In the genomic region with DNA sequence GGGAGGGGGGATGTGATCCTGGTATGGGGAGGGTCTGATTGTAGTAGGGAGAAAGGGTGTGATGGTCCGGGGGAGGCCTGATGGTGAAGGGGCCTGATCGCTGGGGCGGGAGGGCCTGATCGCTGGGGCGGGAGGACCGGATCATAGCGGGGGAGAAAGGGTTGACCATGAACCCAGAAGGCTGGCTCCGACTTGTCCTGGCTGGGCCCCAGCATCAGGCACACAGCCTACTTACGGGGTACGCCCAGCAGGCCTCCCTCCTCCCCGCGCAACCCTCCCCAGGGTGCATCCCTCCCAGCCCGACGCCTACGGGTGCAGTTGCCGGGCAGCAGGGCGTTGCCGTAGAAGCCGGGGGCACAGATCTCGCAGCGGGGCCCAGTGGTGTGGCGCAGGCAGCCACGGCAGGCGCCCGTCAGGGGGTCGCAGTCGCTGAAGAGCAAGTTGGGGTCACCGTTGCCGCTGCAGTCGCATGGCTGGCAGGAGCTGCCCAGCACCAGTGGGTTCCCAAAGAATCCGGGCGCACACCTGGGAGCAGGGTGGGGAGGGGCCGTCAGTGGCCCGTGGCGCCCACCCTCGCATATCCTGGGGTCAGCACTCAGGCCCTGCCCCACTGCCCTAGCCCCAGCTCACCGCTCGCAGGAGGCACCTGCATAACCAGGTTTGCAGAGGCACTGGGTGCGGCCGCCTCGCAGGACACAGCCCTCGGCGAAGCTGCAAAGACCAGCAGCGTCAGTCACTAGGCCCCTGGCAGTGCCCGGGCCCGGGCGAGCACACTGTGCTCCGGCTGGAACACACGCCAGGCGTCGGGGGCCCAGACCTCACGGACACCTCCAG, we compare ENCODE assay signal across 19 cellular contexts. TPM values are rescaled to one million over a fixed set of nuclear protein-coding genes. Genes with fewer than 3 reads are reported as not detected.
DNase-seq lines count a peak whose midpoint lies in the region; ATAC-seq, FAIRE-seq and TF ChIP-seq lines count a peak whose summit lies in the region.
"Had no signal": no experiment of that assay in that cellular context is flagged by ENCODE, and none has a peak within 500 bp of the region (broad histone marks: within the 10 kb centered on the region; RNA-seq: fewer than 3 reads in every experiment).

No MANE protein-coding gene starts in this region.

- H3K27me3 ChIP-seq in HepG2 (ENCODE audit: control insufficient read depth in 1 of 2, insufficient read depth in 2 of 2, low read length in 2 of 2) (no peaks in the 10 kb centered on the region), right lobe of liver (no peaks in the 10 kb centered on the region), RWPE2 (ENCODE audit: insufficient read depth, poor library complexity, severe bottlenecking) (no peaks in the 10 kb centered on the region), testis (no peaks in the 10 kb centered on the region)

- POLR2A ChIA-PET in HepG2 (lab: Yijun Ruan, JAX) = no interaction called here

- H3K27ac ChIP-seq in HepG2 (ENCODE audit: extremely low read length, insufficient read depth, low read length) (no peak overlapping the region), right lobe of liver (no peak overlapping the region), RWPE2 (ENCODE audit: poor library complexity, severe bottlenecking) (no peak overlapping the region), testis (no peak overlapping the region)

- intact Hi-C loops in HepG2 (cut with micrococcal nuclease; ENCODE audit: unreplicated experiment) (no loop called here), right lobe of liver (cut with DNase I) (no loop called here), testis (cut with DNase I; ENCODE audit: low total_unique reads) (no loop called here)

- no TSS peak for BruUV-seq in HepG2 (replicated peaks; lab: Mats Ljungman, UMichigan)

- DNase-seq in HepG2 (ENCODE audit: low spot score) = no peak
- DNase-seq in right lobe of liver = no peak
- DNase-seq in RWPE2 (ENCODE audit: low spot score) = peak; percentile 91
- peak; percentile 52 for DNase-seq in testis
- DNase-seq in activated CD4-positive, alpha-beta T cell treated with anti-CD3 and anti-CD28 coated beads for 1 hour = no peak
- no peak for DNase-seq in LoVo (ENCODE audit: low spot score)
- DNase-seq: C1 segment of cervical spinal cord, Calu3, COR-L47, DMS53, DMS79 treated with DMSO at 0.1 percent for 48 hours, GF-D8, GOT3, HFFc6 had no signal

- 95% methylated on average over 51 of the region's 52 CpGs for WGBS in HepG2 (ENCODE audit: low lambda C conversion rate)
- 91% methylated on average over 6 of the region's 52 CpGs for WGBS in right lobe of liver (ENCODE audit: insufficient coverage, low coverage, low lambda C conversion rate, missing lambda C conversion rate)
- 52 to 71% methylated on average over 12 to 52 of the region's 52 CpGs for WGBS in testis, 2 donors

- no peak overlapping the region for H3K4me2 ChIP-seq in HepG2 (ENCODE audit: low read depth, low read length)

- peaks cover 4% of the 10 kb centered on the region; the same call in 1 of the 2 replicates for H4K20me1 ChIP-seq in HepG2 (ENCODE audit: insufficient read depth, low read length)

- TF ChIP-seq CTCF in HepG2 (CRISPR knock-in tag; IDR thresholded peaks at IDR 0.05) (no peak), right lobe of liver (IDR thresholded peaks at IDR 0.05) (no peak), RWPE2 (IDR thresholded peaks at IDR 0.05; ENCODE audit: poor library complexity, severe bottlenecking) (no peak), testis (IDR thresholded peaks at IDR 0.05) (no peak)

- no peaks in the 10 kb centered on the region for H3K9me3 ChIP-seq in HepG2 (ENCODE audit: low read length)
- H3K9me3 ChIP-seq in right lobe of liver = no peaks in the 10 kb centered on the region
- no peaks in the 10 kb centered on the region for H3K9me3 ChIP-seq in RWPE2 (ENCODE audit: severe bottlenecking)
- no peaks in the 10 kb centered on the region for H3K9me3 ChIP-seq in testis
- H3K9me3 ChIP-seq: HAP-1 had no signal

- no peak for FAIRE-seq in HepG2 (lab: Jason Lieb, UNC)
- FAIRE-seq: GM12891, GM18507, H54 had no signal

- no peak overlapping the region for H2AFZ ChIP-seq in HepG2 (ENCODE audit: low read length)

- TF ChIP-seq POLR2A in HepG2 (IDR thresholded peaks at IDR 0.05; ENCODE audit: insufficient read depth in 1 of 2, low read depth in 2 of 2, low read length in 2 of 2) = no peak
- no peak for TF ChIP-seq POLR2A in right lobe of liver (IDR thresholded peaks at IDR 0.05)
- no peak for TF ChIP-seq POLR2A in testis (IDR thresholded peaks at IDR 0.05)

- ATAC-seq in HepG2 = no peak
- ATAC-seq in right lobe of liver = no peak
- no peak for ATAC-seq in RWPE2 (ENCODE audit: low read depth)

- peaks cover 48 to 78% of the 10 kb centered on the region in 2 experiments for H3K36me3 ChIP-seq in HepG2 (replicated peaks in 1 of 2; ENCODE audit: control insufficient read depth in 1 of 2, insufficient read depth in 2 of 2, low read length in 2 of 2)
- peaks cover 0 to 11% (median 4%) of the 10 kb centered on the region in 4 donors for H3K36me3 ChIP-seq in right lobe of liver
- H3K36me3 ChIP-seq in RWPE2 (ENCODE audit: low read depth) = peaks cover 92% of the 10 kb centered on the region
- H3K36me3 ChIP-seq in testis (ENCODE audit: low read depth, missing control alignments) = no peaks in the 10 kb centered on the region

- no peak overlapping the region for H3K9ac ChIP-seq in HepG2 (ENCODE audit: insufficient read depth, low read depth, low read length)

- CTCF ChIA-PET in HepG2 (lab: Yijun Ruan, JAX; ENCODE audit: low intra/inter-chr PET ratio, low total read pairs) = no interaction called here

- TF ChIP-seq EP300 in HepG2 (IDR thresholded peaks at IDR 0.05; ENCODE audit: low read depth in 2 of 2, low read length in 2 of 2) (no peak), HepG2 (CRISPR knock-in tag; IDR thresholded peaks at IDR 0.05; ENCODE audit: borderline replicate concordance) (no peak)

- TF ChIP-seq RAD21 in HepG2 (CRISPR knock-in tag; IDR thresholded peaks at IDR 0.05) = no peak

- H3K4me3 ChIP-seq in HepG2 (replicated peaks in 1 of 3; ENCODE audit: insufficient read depth in 1 of 3, low read depth in 2 of 3, low read length in 3 of 3) = no peak overlapping the region
- no peak overlapping the region for H3K4me3 ChIP-seq in right lobe of liver
- no peak overlapping the region for H3K4me3 ChIP-seq in RWPE2 (ENCODE audit: severe bottlenecking)
- H3K4me3 ChIP-seq in testis = no peak overlapping the region
- H3K4me3 ChIP-seq: HAP-1 had no signal

- in situ Hi-C loops in HepG2 (cut with HindIII; ENCODE audit: extremely low pct_ligation_motif_present, low pct_unique_long_range_greater_than_20kb) = no loop called here

- no peaks in the 10 kb centered on the region for H3K4me1 ChIP-seq in HepG2 (ENCODE audit: insufficient read depth, low read length)
- peaks cover 0 to 8% (median 0%) of the 10 kb centered on the region in 4 donors for H3K4me1 ChIP-seq in right lobe of liver
- H3K4me1 ChIP-seq in RWPE2 (ENCODE audit: insufficient read depth, poor library complexity, severe bottlenecking) = no peaks in the 10 kb centered on the region
- H3K4me1 ChIP-seq in testis = peaks cover 31% of the 10 kb centered on the region
- H3K4me1 ChIP-seq: HAP-1 had no signal

- no peaks in the 10 kb centered on the region for H3K79me2 ChIP-seq in HepG2 (ENCODE audit: insufficient read depth, low read length)

RNA-seq across cellular contexts. Expression of gene ADRM1, which starts 20.6 kb away (rescaled TPM):
- 143 and 154 TPM in 2 replicates for total RNA-seq in HepG2 (2016; rRNA removed; fragmentation: Illumina TruSeq; extraction: Trizol)
- 51.6 and 53.2 TPM in 2 replicates for total RNA-seq in HepG2 (2016; cell fraction: cytosol; rRNA removed; fragmentation: Illumina TruSeq; extraction: Trizol; ENCODE audit: low read depth)
- total RNA-seq in HepG2 (2016; cell fraction: insoluble cytoplasmic fraction; rRNA removed; fragmentation: Illumina TruSeq; extraction: Trizol) = 149 and 159 TPM in 2 replicates
- 59.3 and 62.8 TPM in 2 replicates for total RNA-seq in HepG2 (2016; cell fraction: membrane; rRNA removed; fragmentation: Illumina TruSeq; extraction: Trizol)
- total RNA-seq in HepG2 (2016; cell fraction: nucleus; rRNA removed; fragmentation: Illumina TruSeq; extraction: Trizol) = 76.2 and 86.5 TPM in 2 replicates
- polyA plus RNA-seq in HepG2 (2011; rRNA removed) = 92.9 and 106 TPM in 2 replicates
- polyA plus RNA-seq in HepG2 (2011; cell fraction: cytosol; rRNA removed) = 90.4 and 144 TPM in 2 replicates
- 158 and 185 TPM in 2 replicates for polyA plus RNA-seq in HepG2 (2011; cell fraction: nucleus; rRNA removed)
- polyA plus RNA-seq in HepG2 (2012) = 62.1 and 86.3 TPM in 2 replicates
- polyA plus RNA-seq in HepG2 (2016; cell fraction: cytosol; fragmentation: Illumina TruSeq; extraction: Trizol; ENCODE audit: low read depth) = 50.3 and 52.6 TPM in 2 replicates
- 185 and 189 TPM in 2 replicates for polyA plus RNA-seq in HepG2 (2016; cell fraction: insoluble cytoplasmic fraction; fragmentation: Illumina TruSeq; extraction: Trizol; ENCODE audit: low read depth)
- polyA plus RNA-seq in HepG2 (2016; cell fraction: membrane; fragmentation: Illumina TruSeq; extraction: Trizol; ENCODE audit: low read depth) = 54.2 and 55.6 TPM in 2 replicates
- polyA plus RNA-seq in HepG2 (2016; cell fraction: nucleus; fragmentation: Illumina TruSeq; extraction: Trizol; ENCODE audit: insufficient read depth, low read depth) = 165 and 171 TPM in 2 replicates
- 92.6 and 107 TPM in 2 replicates for polyA minus RNA-seq in HepG2 (2011; rRNA and poly(A)+ RNA removed; ENCODE audit: low replicate concordance)
- 50.7 and 55.0 TPM in 2 replicates for polyA minus RNA-seq in HepG2 (2011; cell fraction: cytosol; rRNA and poly(A)+ RNA removed)
- polyA minus RNA-seq in HepG2 (2011; cell fraction: nucleus; rRNA and poly(A)+ RNA removed) = 47.2 and 49.4 TPM in 2 replicates
- total RNA-seq in right lobe of liver = 100 to 1,000 TPM in 2 of 6 experiments, 10 to 100 TPM in 4; 49.5 to 139 (median 55.7) TPM
- 100 to 1,000 TPM; 283 to 286 TPM for total RNA-seq in testis
- polyA plus RNA-seq in testis (ENCODE audit: insufficient read depth, low read depth, low replicate concordance) = 191 TPM

RNA-seq across cellular contexts. Expression of gene LAMA5, which starts 43.7 kb away (rescaled TPM):
- total RNA-seq in HepG2 (2016; rRNA removed; fragmentation: Illumina TruSeq; extraction: Trizol) (28.5 and 44.7 TPM in 2 replicates), right lobe of liver (10 to 100 TPM; 30.3 to 80.8 (median 47.1) TPM), testis (100 to 1,000 TPM; 121 to 144 TPM)
- 32.2 and 40.1 TPM in 2 replicates for total RNA-seq in HepG2 (2016; cell fraction: cytosol; rRNA removed; fragmentation: Illumina TruSeq; extraction: Trizol; ENCODE audit: low read depth)
- 24.0 and 53.5 TPM in 2 replicates for total RNA-seq in HepG2 (2016; cell fraction: insoluble cytoplasmic fraction; rRNA removed; fragmentation: Illumina TruSeq; extraction: Trizol)
- 23.5 and 24.2 TPM in 2 replicates for total RNA-seq in HepG2 (2016; cell fraction: membrane; rRNA removed; fragmentation: Illumina TruSeq; extraction: Trizol)
- 108 and 131 TPM in 2 replicates for total RNA-seq in HepG2 (2016; cell fraction: nucleus; rRNA removed; fragmentation: Illumina TruSeq; extraction: Trizol)
- polyA plus RNA-seq in HepG2 (2011; rRNA removed) (21.0 and 22.7 TPM in 2 replicates), testis (ENCODE audit: insufficient read depth, low read depth, low replicate concordance) (33.2 TPM)
- 9.5 and 17.6 TPM in 2 replicates for polyA plus RNA-seq in HepG2 (2011; cell fraction: cytosol; rRNA removed)
- 504 and 754 TPM in 2 replicates for polyA plus RNA-seq in HepG2 (2011; cell fraction: nucleus; rRNA removed)
- 96.2 and 135 TPM in 2 replicates for polyA plus RNA-seq in HepG2 (2012)
- 12.5 and 12.7 TPM in 2 replicates for polyA plus RNA-seq in HepG2 (2016; cell fraction: cytosol; fragmentation: Illumina TruSeq; extraction: Trizol; ENCODE audit: low read depth)
- polyA plus RNA-seq in HepG2 (2016; cell fraction: insoluble cytoplasmic fraction; fragmentation: Illumina TruSeq; extraction: Trizol; ENCODE audit: low read depth) = 34.3 and 49.3 TPM in 2 replicates
- 14.2 and 17.2 TPM in 2 replicates for polyA plus RNA-seq in HepG2 (2016; cell fraction: membrane; fragmentation: Illumina TruSeq; extraction: Trizol; ENCODE audit: low read depth)
- 598 and 620 TPM in 2 replicates for polyA plus RNA-seq in HepG2 (2016; cell fraction: nucleus; fragmentation: Illumina TruSeq; extraction: Trizol; ENCODE audit: insufficient read depth, low read depth)
- 26.2 and 35.7 TPM in 2 replicates for polyA minus RNA-seq in HepG2 (2011; rRNA and poly(A)+ RNA removed; ENCODE audit: low replicate concordance)
- polyA minus RNA-seq in HepG2 (2011; cell fraction: cytosol; rRNA and poly(A)+ RNA removed) = 23.2 and 27.1 TPM in 2 replicates
- 70.0 and 71.2 TPM in 2 replicates for polyA minus RNA-seq in HepG2 (2011; cell fraction: nucleus; rRNA and poly(A)+ RNA removed)
- polyA plus RNA-seq: CD4-positive, alpha-beta memory T cell had no signal

Comparison
In these comparisons a context has a peak if more than half of its experiments do, and no peak if none do; other contexts are left out.
1. DNase-seq: peak in RWPE2 (single experiment) and testis (single experiment); none in HepG2 (single experiment), right lobe of liver (0 of 3), activated CD4-positive, alpha-beta T cell treated with anti-CD3 and anti-CD28 coated beads for 1 hour (single experiment) and LoVo (single experiment).